8 cellular contexts compared by ENCODE assay signal in genomic region chr4:128427832-128428366, GRCh38.
DNase-seq lines count a peak whose midpoint lies in the region; ATAC-seq and TF ChIP-seq lines count a peak whose summit lies in the region.

No MANE protein-coding gene starts in this region.

- no TSS peak for BruUV-seq in HCT116 (replicated peaks; lab: Mats Ljungman, UMichigan)

- H3K9me3 ChIP-seq in HCT116 (ENCODE audit: control insufficient read depth in 1 of 2, insufficient read depth in 1 of 2, low read depth in 1 of 2, low read length in 2 of 2), result no peaks in the 10 kb centered on the region

- no peaks in the 10 kb centered on the region for H4K20me1 ChIP-seq in HCT116 (ENCODE audit: insufficient read depth)

- TF ChIP-seq POLR2A in HCT116 (IDR thresholded peaks at IDR 0.05; ENCODE audit: borderline replicate concordance, extremely low read depth, insufficient read depth, insufficient read length), result no peak

- H3K79me2 ChIP-seq in HCT116 (ENCODE audit: insufficient read depth, low read length), result no peaks in the 10 kb centered on the region

- peak; percentile 99 for ATAC-seq in HCT116

- peaks cover 3 to 15% of the 10 kb centered on the region in 2 experiments; a peak in 3 of 4 replicates for H3K4me1 ChIP-seq in HCT116 (ENCODE audit: control insufficient read depth in 1 of 2, insufficient read depth in 2 of 2, low read length in 2 of 2)

- POLR2A ChIA-PET in HCT116 (lab: Charles Lee), result no interaction called here

- CTCF ChIA-PET in HCT116 (lab: Charles Lee), result interaction anchor here (0.6 to 2.1 kb wide), 7 partner anchors 9 to 237 kb away, joined by 3 to 17 read pairs (median 3); no protein-coding TSS in a partner anchor

- no peaks in the 10 kb centered on the region for H3K27me3 ChIP-seq in HCT116 (ENCODE audit: insufficient read depth, low read length)
- no peaks in the 10 kb centered on the region for H3K27me3 ChIP-seq in dorsolateral prefrontal cortex

- TF ChIP-seq CTCF in HCT116 (IDR thresholded peaks at IDR 0.05 in 2 of 3, conservative IDR thresholded peaks at IDR 0.05 in 1 of 3; ENCODE audit: borderline replicate concordance in 1 of 3, insufficient read depth in 1 of 3, low read depth in 2 of 3, low read length in 2 of 3), result peak; percentile 46 to 71 (median 68); a peak in 5 of 6 replicates
- TF ChIP-seq CTCF in dorsolateral prefrontal cortex (IDR thresholded peaks at IDR 0.05 in 54 of 56, conservative IDR thresholded peaks at IDR 0.05 in 2 of 56; ENCODE audit: low read depth in 1 of 56, partially characterized antibody in 56 of 56), result peak in 2 of 56 donors; percentile 6 to 17

- peak; percentile 18 for DNase-seq in 8988T
- peak; percentile 86 for DNase-seq in HCT116 (ENCODE audit: low read depth, low spot score)
- DNase-seq in NCI-H82 treated with DMSO at 0.1 percent for 48 hours (lab: John Stamatoyannopoulos, UW; ENCODE audit: unreplicated experiment), result peak; percentile 18
- DNase-seq in epidermal melanocyte (ENCODE audit: insufficient read length, low spot score), result peak; percentile 30
- peak; percentile 95 for DNase-seq in renal cortical epithelial cell (ENCODE audit: low read depth)
- no peak for DNase-seq in activated CD8-positive, alpha-beta memory T cell treated with anti-CD3 and anti-CD28 coated beads, Interleukin-2, amount 50 U/mL, for 48 hours
- no peak for DNase-seq in dorsolateral prefrontal cortex
- no peak for DNase-seq in activated T-cell treated with anti-CD3 and anti-CD28 coated beads for 4 hours

- no peaks in the 10 kb centered on the region for H3K36me3 ChIP-seq in HCT116 (ENCODE audit: control insufficient read depth in 1 of 2, insufficient read depth in 2 of 2, low read length in 2 of 2)

- peak overlapping the region; percentile 19; a peak in 3 of 4 replicates for H3K4me3 ChIP-seq in HCT116 (replicated peaks in 1 of 2; ENCODE audit: low read depth in 1 of 2, low read length in 2 of 2)
- no peak overlapping the region for H3K4me3 ChIP-seq in dorsolateral prefrontal cortex

- peak overlapping the region; percentile 66 for H3K4me2 ChIP-seq in HCT116 (ENCODE audit: low read length)

- no peak overlapping the region for H3K9ac ChIP-seq in HCT116 (ENCODE audit: low read length)

- no peaks in the 10 kb centered on the region; the same call in 1 of the 2 replicates for H3K9me2 ChIP-seq in HCT116 (ENCODE audit: insufficient read depth)

- TF ChIP-seq RAD21 in HCT116 (IDR thresholded peaks at IDR 0.05; ENCODE audit: low read depth), result peak; percentile 81

- RAD21 ChIA-PET in HCT116 (lab: Charles Lee; ENCODE audit: low non-redundant PET in 1 of 2, low total read pairs in 2 of 2, uncharacterized antibody in 2 of 2, unreplicated experiment in 2 of 2), result interaction anchor here in 1 of 2 experiments (1.0 to 1.5 kb wide), 2 partner anchors 27 to 40 kb away, joined by 3 to 4 read pairs; no protein-coding TSS in a partner anchor

- intact Hi-C loops in HCT116 (cut with micrococcal nuclease), result no loop called here
- intact Hi-C loops in dorsolateral prefrontal cortex (cut with DNase I), result no loop called here

- H2AFZ ChIP-seq in HCT116 (ENCODE audit: low read depth, low read length, poor library complexity, severe bottlenecking), result peak overlapping the region; percentile 99

- peak overlapping the region; percentile 6; the same call in 1 of the 2 replicates for H3K27ac ChIP-seq in HCT116 (ENCODE audit: low read depth, low read length)
- no peak overlapping the region for H3K27ac ChIP-seq in dorsolateral prefrontal cortex

TF ChIP-seq in HCT116, 20 proteins besides CTCF, POLR2A, EP300 and RAD21:
- TF ChIP-seq YY1 (IDR thresholded peaks at IDR 0.05; ENCODE audit: extremely low read depth, insufficient replicate concordance, low read depth, low read length), result no peak
- TF ChIP-seq MAX (IDR thresholded peaks at IDR 0.05), result peak; percentile 48; the same call in 1 of the 2 replicates
- TF ChIP-seq, protein P1, sequence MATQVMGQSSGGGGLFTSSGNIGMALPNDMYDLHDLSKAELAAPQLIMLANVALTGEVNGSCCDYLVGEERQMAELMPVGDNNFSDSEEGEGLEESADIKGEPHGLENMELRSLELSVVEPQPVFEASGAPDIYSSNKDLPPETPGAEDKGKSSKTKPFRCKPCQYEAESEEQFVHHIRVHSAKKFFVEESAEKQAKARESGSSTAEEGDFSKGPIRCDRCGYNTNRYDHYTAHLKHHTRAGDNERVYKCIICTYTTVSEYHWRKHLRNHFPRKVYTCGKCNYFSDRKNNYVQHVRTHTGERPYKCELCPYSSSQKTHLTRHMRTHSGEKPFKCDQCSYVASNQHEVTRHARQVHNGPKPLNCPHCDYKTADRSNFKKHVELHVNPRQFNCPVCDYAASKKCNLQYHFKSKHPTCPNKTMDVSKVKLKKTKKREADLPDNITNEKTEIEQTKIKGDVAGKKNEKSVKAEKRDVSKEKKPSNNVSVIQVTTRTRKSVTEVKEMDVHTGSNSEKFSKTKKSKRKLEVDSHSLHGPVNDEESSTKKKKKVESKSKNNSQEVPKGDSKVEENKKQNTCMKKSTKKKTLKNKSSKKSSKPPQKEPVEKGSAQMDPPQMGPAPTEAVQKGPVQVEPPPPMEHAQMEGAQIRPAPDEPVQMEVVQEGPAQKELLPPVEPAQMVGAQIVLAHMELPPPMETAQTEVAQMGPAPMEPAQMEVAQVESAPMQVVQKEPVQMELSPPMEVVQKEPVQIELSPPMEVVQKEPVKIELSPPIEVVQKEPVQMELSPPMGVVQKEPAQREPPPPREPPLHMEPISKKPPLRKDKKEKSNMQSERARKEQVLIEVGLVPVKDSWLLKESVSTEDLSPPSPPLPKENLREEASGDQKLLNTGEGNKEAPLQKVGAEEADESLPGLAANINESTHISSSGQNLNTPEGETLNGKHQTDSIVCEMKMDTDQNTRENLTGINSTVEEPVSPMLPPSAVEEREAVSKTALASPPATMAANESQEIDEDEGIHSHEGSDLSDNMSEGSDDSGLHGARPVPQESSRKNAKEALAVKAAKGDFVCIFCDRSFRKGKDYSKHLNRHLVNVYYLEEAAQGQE (IDR thresholded peaks at IDR 0.05; ENCODE audit: low read depth), result no peak
- peak; percentile 63; the same call in 1 of the 2 replicates for TF ChIP-seq CBX3 (IDR thresholded peaks at IDR 0.05; ENCODE audit: low read depth)
- TF ChIP-seq ELF1 (IDR thresholded peaks at IDR 0.05; ENCODE audit: borderline replicate concordance, low read depth), result peak; percentile 52
- TF ChIP-seq EZH2 (IDR thresholded peaks at IDR 0.05), result no peak
- peak; percentile 51 for TF ChIP-seq TCF7L2 (IDR thresholded peaks at IDR 0.05; ENCODE audit: borderline replicate concordance, extremely low read depth, insufficient read depth, insufficient read length)
- peak; percentile 37; the same call in 1 of the 2 replicates for TF ChIP-seq POLR2AphosphoS5 (IDR thresholded peaks at IDR 0.05; ENCODE audit: low read depth, low read length)
- no peak for TF ChIP-seq JUND (IDR thresholded peaks at IDR 0.05)
- no peak for TF ChIP-seq ZFX (IDR thresholded peaks at IDR 0.05)
- TF ChIP-seq ZBTB33 (IDR thresholded peaks at IDR 0.05; ENCODE audit: extremely low read depth, insufficient replicate concordance, low read length), result no peak
- peak; percentile 62 for TF ChIP-seq SP1 (IDR thresholded peaks at IDR 0.05; ENCODE audit: low read depth)
- TF ChIP-seq CEBPB (IDR thresholded peaks at IDR 0.05; ENCODE audit: low read depth), result 0 out of 2 replicates have a peak, but pooled peaks have one; percentile 20
- no peak for TF ChIP-seq ZNF274 (IDR thresholded peaks at IDR 0.05; ENCODE audit: low read depth, low read length)
- TF ChIP-seq, protein P2, sequence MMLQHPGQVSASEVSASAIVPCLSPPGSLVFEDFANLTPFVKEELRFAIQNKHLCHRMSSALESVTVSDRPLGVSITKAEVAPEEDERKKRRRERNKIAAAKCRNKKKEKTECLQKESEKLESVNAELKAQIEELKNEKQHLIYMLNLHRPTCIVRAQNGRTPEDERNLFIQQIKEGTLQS (IDR thresholded peaks at IDR 0.05), result no peak
- no peak for TF ChIP-seq SIN3A (IDR thresholded peaks at IDR 0.05; ENCODE audit: low read depth)
- TF ChIP-seq SRF (IDR thresholded peaks at IDR 0.05; ENCODE audit: low read depth), result peak; percentile 22; the same call in 1 of the 2 replicates

Comparison
In these comparisons a context has a peak if more than half of its experiments do, and no peak if none do; other contexts are left out.
1. DNase-seq: peak in 8988T (single experiment), HCT116 (single experiment), NCI-H82 treated with DMSO at 0.1 percent for 48 hours (single experiment), epidermal melanocyte (single experiment) and renal cortical epithelial cell (single experiment); none in activated CD8-positive, alpha-beta memory T cell treated with anti-CD3 and anti-CD28 coated beads, Interleukin-2, amount 50 U/mL, for 48 hours (single experiment), dorsolateral prefrontal cortex (0 of 10) and activated T-cell treated with anti-CD3 and anti-CD28 coated beads for 4 hours (single experiment).
2. H3K4me3 ChIP-seq: peak in HCT116 (2 of 2); none in dorsolateral prefrontal cortex (0 of 59).